In the genomic region with DNA sequence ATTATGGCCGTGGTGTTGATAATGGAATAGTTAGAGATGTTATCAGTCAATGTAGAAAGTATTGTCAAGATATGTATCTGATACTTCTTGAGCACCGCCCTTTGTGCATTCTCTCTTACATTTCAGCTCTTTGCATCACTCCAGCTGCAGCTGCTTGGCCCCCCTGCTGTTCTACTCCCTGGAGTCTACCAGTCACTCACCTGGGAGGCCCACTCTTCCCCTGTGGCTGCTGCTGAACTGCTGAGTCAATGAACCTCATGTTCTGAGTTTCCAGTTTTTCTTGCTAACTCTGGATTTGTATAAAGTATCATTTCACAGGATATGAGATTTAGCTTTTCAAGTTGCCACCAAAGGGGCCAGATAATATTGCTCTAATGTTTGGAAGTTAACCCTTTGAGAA, we compare ENCODE assay signal across 17 cellular contexts.
"Had no signal": no experiment of that assay in that cellular context is flagged by ENCODE, and none has a peak within 500 bp of the region (broad histone marks: within the 10 kb centered on the region; RNA-seq: fewer than 3 reads in every experiment).

No MANE protein-coding gene starts in this region.

- H3K9me3 ChIP-seq: esophagus muscularis mucosa, right lobe of liver, transverse colon had no signal

- H3K27ac ChIP-seq: coronary artery, esophagus muscularis mucosa, right lobe of liver, transverse colon had no signal

- H3K4me3 Mint-ChIP-seq: activated naive CD8-positive, alpha-beta T cell treated with anti-CD3 and anti-CD28 coated beads, Interleukin-2, amount 10 ng/mL, durations not matched to agents 7 days and 5 days; activated T-helper 1 cell treated with anti-CD3 and anti-CD28 coated beads, Interleukin-12 subunit alpha, Interleukin-12 subunit beta, Interleukin-2, Interleukin-4 antibody, amounts not matched to agents 30 ng/mL and 10 ng/mL and 1 ng/mL, durations not matched to agents 14 hours and 24 hours and 36 hours; brain; immature natural killer cell; T-helper 2 cell treated with Interferon-gamma antibody and Interleukin-4, amounts not matched to agents 5 μg/mL and 100 μg/mL, for 36 hours had no signal

- H3K27me3 Mint-ChIP-seq: activated naive CD8-positive, alpha-beta T cell treated with anti-CD3 and anti-CD28 coated beads, Interleukin-2, amount 10 ng/mL, durations not matched to agents 7 days and 5 days had no signal

- H3K4me1 ChIP-seq: esophagus muscularis mucosa, right lobe of liver, transverse colon had no signal

- H3K4me1 Mint-ChIP-seq: activated naive CD8-positive, alpha-beta T cell treated with anti-CD3 and anti-CD28 coated beads, Interleukin-2, amount 10 ng/mL, durations not matched to agents 7 days and 5 days; brain; immature natural killer cell had no signal

- H3K4me2 ChIP-seq: smooth muscle cell had no signal

- ATAC-seq: activated CD4-positive, CD25-positive, alpha-beta regulatory T cell treated with anti-CD3 and anti-CD28 coated beads, Interleukin-2, amount 50 U/mL, for 24 hours; right lobe of liver; stimulated activated naive CD8-positive, alpha-beta T cell treated with anti-CD3 and anti-CD28 coated beads, Interleukin-15, Interleukin-2, amounts not matched to agents 100 U/mL and 50 U/mL, for 24 hours had no signal

- H3K4me3 ChIP-seq: coronary artery, esophagus muscularis mucosa, lung, right lobe of liver, smooth muscle cell, transverse colon had no signal

- H3K27ac Mint-ChIP-seq: activated naive CD8-positive, alpha-beta T cell treated with anti-CD3 and anti-CD28 coated beads, Interleukin-2, amount 10 ng/mL, durations not matched to agents 7 days and 5 days; activated T-helper 1 cell treated with anti-CD3 and anti-CD28 coated beads, Interleukin-12 subunit alpha, Interleukin-12 subunit beta, Interleukin-2, Interleukin-4 antibody, amounts not matched to agents 30 ng/mL and 10 ng/mL and 1 ng/mL, durations not matched to agents 14 hours and 24 hours and 36 hours; brain; immature natural killer cell; T-helper 2 cell treated with Interferon-gamma antibody and Interleukin-4, amounts not matched to agents 5 μg/mL and 100 μg/mL, for 36 hours had no signal

- H3K27me3 ChIP-seq: esophagus muscularis mucosa, right lobe of liver, transverse colon had no signal

- H3K9me3 Mint-ChIP-seq: activated naive CD8-positive, alpha-beta T cell treated with anti-CD3 and anti-CD28 coated beads, Interleukin-2, amount 10 ng/mL, durations not matched to agents 7 days and 5 days; activated T-helper 1 cell treated with anti-CD3 and anti-CD28 coated beads, Interleukin-12 subunit alpha, Interleukin-12 subunit beta, Interleukin-2, Interleukin-4 antibody, amounts not matched to agents 30 ng/mL and 10 ng/mL and 1 ng/mL, durations not matched to agents 14 hours and 24 hours and 36 hours; brain; T-helper 2 cell treated with Interferon-gamma antibody and Interleukin-4, amounts not matched to agents 5 μg/mL and 100 μg/mL, for 36 hours had no signal

- DNase-seq: activated CD4-positive, alpha-beta T cell treated with anti-CD3 and anti-CD28 coated beads, Interleukin-2, amount 50 U/mL, for 1 hour; activated naive CD8-positive, alpha-beta T cell treated with anti-CD3 and anti-CD28 coated beads, Interleukin-2, amount 10 ng/mL, durations not matched to agents 7 days and 5 days; central memory CD4-positive, alpha-beta T cell; hypothalamus; immature natural killer cell; midbrain; right lobe of liver; stimulated activated naive CD8-positive, alpha-beta T cell treated with anti-CD3 and anti-CD28 coated beads, Interleukin-15, Interleukin-2, amounts not matched to agents 100 U/mL and 50 U/mL, for 24 hours; transverse colon had no signal

- H3K36me3 ChIP-seq: esophagus muscularis mucosa, right lobe of liver, transverse colon had no signal

- H3K36me3 Mint-ChIP-seq: activated naive CD8-positive, alpha-beta T cell treated with anti-CD3 and anti-CD28 coated beads, Interleukin-2, amount 10 ng/mL, durations not matched to agents 7 days and 5 days; brain had no signal
